In genomic region chrX:108349210-108349609, GRCh38 we compare ENCODE assay signal across 8 cellular contexts.
"Had no signal": no experiment of that assay in that cellular context is flagged by ENCODE, and none has a peak within 500 bp of the region (broad histone marks: within the 10 kb centered on the region; RNA-seq: fewer than 3 reads in every experiment).

No MANE protein-coding gene starts in this region.

- ATAC-seq: HCT116, K562 had no signal

- H2AFZ ChIP-seq: GM23248 had no signal

- H3K9me3 Mint-ChIP-seq: HFFc6 had no signal

- H3K27ac ChIP-seq: GM23248 had no signal

- H3K27ac Mint-ChIP-seq: HFFc6 had no signal

- FAIRE-seq: HTR-8/SVneo, K562 had no signal

- H3K36me3 ChIP-seq: HAP-1 had no signal

- H3K4me3 ChIP-seq: GM23248, HAP-1, K562 had no signal

- DNase-seq: GM23248, H7, HFFc6, KG1 had no signal

- H3K9ac ChIP-seq: GM23248 had no signal

- H3K4me3 Mint-ChIP-seq: HFFc6 had no signal

- H3K9me3 ChIP-seq: HAP-1 had no signal
